ENCODE assay signal across 10 cellular contexts in genomic region chr11:12248330-12248729, GRCh38.
DNase-seq lines count a peak whose midpoint lies in the region; ATAC-seq and TF ChIP-seq lines count a peak whose summit lies in the region.
"Had no signal": no experiment of that assay in that cellular context is flagged by ENCODE, and none has a peak within 500 bp of the region (broad histone marks: within the 10 kb centered on the region; RNA-seq: fewer than 3 reads in every experiment).

No MANE protein-coding gene starts in this region.

- H3K36me3 Mint-ChIP-seq in effector memory CD8-positive, alpha-beta T cell (ENCODE audit: insufficient read depth), result peaks cover 25% of the 10 kb centered on the region

- H3K4me1 Mint-ChIP-seq in effector memory CD8-positive, alpha-beta T cell (ENCODE audit: low read depth in 2 of 2), result peaks cover 0 to 2% of the 10 kb centered on the region in 2 donors
- H3K4me1 Mint-ChIP-seq: B cell had no signal

- H3K27ac ChIP-seq in 22Rv1 (peak overlapping the region; percentile 68), colonic mucosa (peak overlapping the region; percentile 62)

- H3K4me1 ChIP-seq in colonic mucosa, result peaks cover 12% of the 10 kb centered on the region

- H3K9me3 ChIP-seq in colonic mucosa, result no peaks in the 10 kb centered on the region

- no peaks in the 10 kb centered on the region for H3K36me3 ChIP-seq in colonic mucosa

- TF ChIP-seq CTCF in 22Rv1 (IDR thresholded peaks at IDR 0.05) (no peak), colonic mucosa (IDR thresholded peaks at IDR 0.05) (no peak)

- no peak for ATAC-seq in effector memory CD8-positive, alpha-beta T cell (replicated peaks)

- DNase-seq in NCI-H2029 (lab: John Stamatoyannopoulos, UW), result peak; percentile 98
- peak; percentile 94 for DNase-seq in colonic mucosa
- peak; percentile 86 for DNase-seq in medulla oblongata (ENCODE audit: extremely low spot score)
- no peak for DNase-seq in activated effector memory CD4-positive, alpha-beta T cell treated with anti-CD3 and anti-CD28 coated beads, Interleukin-2, amount 50 U/mL, for 16 hours
- DNase-seq in effector memory CD8-positive, alpha-beta T cell, result no peak
- DNase-seq in HEK293T (ENCODE audit: extremely low spot score), result no peak
- no peak for DNase-seq in HCEC 1CT
- DNase-seq: activated CD4-positive, alpha-beta T cell treated with anti-CD3 and anti-CD28 coated beads, Interleukin-2, amount 10 ng/mL, durations not matched to agents 7 days and 5 days had no signal

- no peaks in the 10 kb centered on the region for H3K9me3 Mint-ChIP-seq in effector memory CD8-positive, alpha-beta T cell
- H3K9me3 Mint-ChIP-seq: activated CD4-positive, alpha-beta T cell treated with anti-CD3 and anti-CD28 coated beads, Interleukin-2, amount 10 ng/mL, durations not matched to agents 7 days and 5 days had no signal

- H3K27me3 Mint-ChIP-seq in effector memory CD8-positive, alpha-beta T cell, result no peaks in the 10 kb centered on the region
- H3K27me3 Mint-ChIP-seq: activated CD4-positive, alpha-beta T cell treated with anti-CD3 and anti-CD28 coated beads, Interleukin-2, amount 10 ng/mL, durations not matched to agents 7 days and 5 days had no signal

- no peak overlapping the region for H3K4me3 Mint-ChIP-seq in effector memory CD8-positive, alpha-beta T cell
- H3K4me3 Mint-ChIP-seq: activated CD4-positive, alpha-beta T cell treated with anti-CD3 and anti-CD28 coated beads, Interleukin-2, amount 10 ng/mL, durations not matched to agents 7 days and 5 days; B cell had no signal

- POLR2A ChIA-PET in HEK293T (lab: Yijun Ruan, JAX), result no interaction called here

- CTCF ChIA-PET in HEK293T (lab: Yijun Ruan, JAX), result interaction anchor here (1.5 kb wide), 1 partner anchor 18 kb away, joined by 3 read pairs; no protein-coding TSS in a partner anchor

- intact Hi-C loops in colonic mucosa (cut with DNase I), result no loop called here

- no peak overlapping the region for H3K4me3 ChIP-seq in colonic mucosa

- H3K27ac Mint-ChIP-seq in effector memory CD8-positive, alpha-beta T cell, result no peak overlapping the region
- H3K27ac Mint-ChIP-seq: activated CD4-positive, alpha-beta T cell treated with anti-CD3 and anti-CD28 coated beads, Interleukin-2, amount 10 ng/mL, durations not matched to agents 7 days and 5 days; B cell had no signal

- H3K27me3 ChIP-seq in colonic mucosa, result no peaks in the 10 kb centered on the region

- peak overlapping the region in 1 of 2 donors; percentile 68 for H3K9ac ChIP-seq in colonic mucosa (ENCODE audit: low read depth in 2 of 2, low read length in 2 of 2)

TF ChIP-seq in HEK293T, 16 proteins besides CTCF, POLR2A, EP300 and RAD21:
- TF ChIP-seq FOXM1 (IDR thresholded peaks at IDR 0.05; ENCODE audit: borderline replicate concordance) (no peak), SP1 (IDR thresholded peaks at IDR 0.05) (no peak), BHLHE40 (IDR thresholded peaks at IDR 0.05; ENCODE audit: borderline replicate concordance) (no peak), FOXK2 (IDR thresholded peaks at IDR 0.05) (no peak), FOXA1 (IDR thresholded peaks at IDR 0.05) (no peak), LEF1 (IDR thresholded peaks at IDR 0.05; ENCODE audit: borderline replicate concordance) (no peak), TARDBP (IDR thresholded peaks at IDR 0.05) (no peak), ELF4 (IDR thresholded peaks at IDR 0.05) (no peak), NFRKB (IDR thresholded peaks at IDR 0.05) (no peak), ZNF384 (IDR thresholded peaks at IDR 0.05) (no peak)

Comparison
In these comparisons a context has a peak if more than half of its experiments do, and no peak if none do; other contexts are left out.
1. DNase-seq: peak in NCI-H2029 (single experiment), colonic mucosa (single experiment) and medulla oblongata (single experiment); none in activated effector memory CD4-positive, alpha-beta T cell treated with anti-CD3 and anti-CD28 coated beads, Interleukin-2, amount 50 U/mL, for 16 hours (single experiment), effector memory CD8-positive, alpha-beta T cell (0 of 3), HEK293T (single experiment) and HCEC 1CT (single experiment).